6 cellular contexts compared by ENCODE assay signal in genomic region chr11:62671272-62671603, GRCh38. TPM values are rescaled to one million over a fixed set of nuclear protein-coding genes. Genes with fewer than 3 reads are reported as not detected.
DNase-seq lines count a peak whose midpoint lies in the region; ATAC-seq, FAIRE-seq and TF ChIP-seq lines count a peak whose summit lies in the region.

No MANE protein-coding gene starts in this region.

- no peak for TF ChIP-seq RAD21 in HepG2 (CRISPR knock-in tag; IDR thresholded peaks at IDR 0.05)

- intact Hi-C loops in activated B cell treated with CpG ODN at 0.5 μM for 24 hours (cut with micrococcal nuclease) (loop anchor here (1.0 to 5.0 kb wide), 4 partner anchors 8 to 171 kb away; partner anchors contain the start of genes INTS5, TTC9C and UBXN1), HepG2 (cut with micrococcal nuclease; ENCODE audit: unreplicated experiment) (no loop called here)

- in situ Hi-C loops in HepG2 (cut with HindIII; ENCODE audit: extremely low pct_ligation_motif_present, low pct_unique_long_range_greater_than_20kb), result no loop called here

- H3K79me2 ChIP-seq in HepG2 (ENCODE audit: insufficient read depth, low read length), result peaks cover 37% of the 10 kb centered on the region

- peak overlapping the region; percentile 98 for H3K27ac Mint-ChIP-seq in activated B cell treated with CpG ODN at 0.5 μM for 24 hours

- TF ChIP-seq CTCF in activated B cell treated with CpG ODN at 0.5 μM for 24 hours (IDR thresholded peaks at IDR 0.05), result no peak
- TF ChIP-seq CTCF in HepG2 (CRISPR knock-in tag; IDR thresholded peaks at IDR 0.05), result no peak

- H4K20me1 ChIP-seq in HepG2 (ENCODE audit: insufficient read depth, low read length), result no peaks in the 10 kb centered on the region; the same call in none of the 2 replicates

- no peaks in the 10 kb centered on the region for H3K9me3 Mint-ChIP-seq in activated B cell treated with CpG ODN at 0.5 μM for 24 hours

- POLR2A ChIA-PET in activated B cell treated with CpG ODN at 0.5 μM for 24 hours (lab: Charles Lee) (interaction anchor here (0.6 to 12.8 kb wide), 33 partner anchors 8 to 246 kb away, joined by 3 to 400 read pairs (median 8); partner anchors contain the start of genes B3GAT3, BSCL2, EEF1G and GANAB), HepG2 (lab: Yijun Ruan, JAX) (interaction anchor here (0.9 to 6.6 kb wide), 30 partner anchors 8 to 247 kb away, joined by 3 to 53 read pairs (median 6); partner anchors contain the start of genes AHNAK, B3GAT3, EEF1G and GANAB)

- no peaks in the 10 kb centered on the region for H3K27me3 Mint-ChIP-seq in activated B cell treated with CpG ODN at 0.5 μM for 24 hours

- CTCF ChIA-PET in activated B cell treated with CpG ODN at 0.5 μM for 24 hours (lab: Charles Lee) (interaction anchor here (1.0 to 1.1 kb wide), 2 partner anchors 79 to 115 kb away, joined by 3 read pairs; no protein-coding TSS in a partner anchor), HepG2 (lab: Yijun Ruan, JAX; ENCODE audit: low intra/inter-chr PET ratio, low total read pairs) (no interaction called here)

- TSS peak; percentile 61 for BruUV-seq in HepG2 (replicated peaks; lab: Mats Ljungman, UMichigan)

- no peaks in the 10 kb centered on the region for H3K9me3 ChIP-seq in HepG2 (ENCODE audit: low read length)

- WGBS in HepG2 (ENCODE audit: low lambda C conversion rate), result 4% methylated on average over 15 of the region's 17 CpGs

- peaks cover 0 to 15% of the 10 kb centered on the region in 2 experiments; a peak in 2 of 5 replicates for H3K36me3 ChIP-seq in HepG2 (replicated peaks in 1 of 2; ENCODE audit: control insufficient read depth in 1 of 2, insufficient read depth in 2 of 2, low read length in 2 of 2)

- peak overlapping the region; percentile 76 for H3K4me2 ChIP-seq in HepG2 (ENCODE audit: low read depth, low read length)

- no peak for FAIRE-seq in HepG2 (lab: Jason Lieb, UNC)

- H3K4me3 Mint-ChIP-seq in activated B cell treated with CpG ODN at 0.5 μM for 24 hours, result peak overlapping the region; percentile 100

- H3K27ac ChIP-seq in HepG2 (ENCODE audit: extremely low read length, insufficient read depth, low read length), result peak overlapping the region; percentile 90

- peaks cover 48% of the 10 kb centered on the region for H3K36me3 Mint-ChIP-seq in activated B cell treated with CpG ODN at 0.5 μM for 24 hours (ENCODE audit: low read depth)

- H2AFZ ChIP-seq in HepG2 (ENCODE audit: low read length), result peak overlapping the region; percentile 80

- H3K4me3 ChIP-seq in HepG2 (replicated peaks in 1 of 3; ENCODE audit: insufficient read depth in 1 of 3, low read depth in 2 of 3, low read length in 3 of 3), result peak overlapping the region; percentile 76 to 98 (median 91)

- H3K4me1 ChIP-seq in HepG2 (ENCODE audit: insufficient read depth, low read length), result peaks cover 65% of the 10 kb centered on the region

- peak; percentile 85 for DNase-seq in NCI-H510A treated with DMSO at 0.1 percent for 48 hours (lab: John Stamatoyannopoulos, UW)
- no peak for DNase-seq in NCI-H510A (lab: John Stamatoyannopoulos, UW)
- DNase-seq in activated B cell treated with CpG ODN at 0.5 μM for 24 hours, result no peak
- DNase-seq in HepG2 (ENCODE audit: low spot score), result no peak
- no peak for DNase-seq in epidermal melanocyte (ENCODE audit: insufficient read length, low spot score)
- DNase-seq in activated CD8-positive, alpha-beta memory T cell treated with anti-CD3 and anti-CD28 coated beads, Interleukin-2, amount 50 U/mL, for 48 hours, result no peak

- H3K27me3 ChIP-seq in HepG2 (ENCODE audit: control insufficient read depth in 1 of 2, insufficient read depth in 2 of 2, low read length in 2 of 2), result no peaks in the 10 kb centered on the region; a peak in 1 of 5 replicates

- no peak for TF ChIP-seq POLR2A in HepG2 (IDR thresholded peaks at IDR 0.05; ENCODE audit: insufficient read depth in 1 of 2, low read depth in 2 of 2, low read length in 2 of 2)

- TF ChIP-seq EP300 in HepG2 (IDR thresholded peaks at IDR 0.05; ENCODE audit: low read depth in 2 of 2, low read length in 2 of 2) (no peak; a peak in 1 of 4 replicates), HepG2 (CRISPR knock-in tag; IDR thresholded peaks at IDR 0.05; ENCODE audit: borderline replicate concordance) (no peak)

- H3K9ac ChIP-seq in HepG2 (ENCODE audit: insufficient read depth, low read depth, low read length), result peak overlapping the region; percentile 96

- peak; percentile 14 for ATAC-seq in activated B cell treated with CpG ODN at 0.5 μM for 24 hours (ENCODE audit: low read depth)
- peak; percentile 22 for ATAC-seq in HepG2

- peaks cover 63% of the 10 kb centered on the region for H3K4me1 Mint-ChIP-seq in activated B cell treated with CpG ODN at 0.5 μM for 24 hours

RNA-seq across cellular contexts. Expression of gene UQCC3, which starts 0.2 kb away (rescaled TPM):
- 8.3 and 9.4 TPM in 2 replicates for total RNA-seq in activated B cell treated with CpG ODN at 0.5 μM for 24 hours
- total RNA-seq in HepG2 (2016; rRNA removed; fragmentation: Illumina TruSeq; extraction: Trizol), result 12.1 and 16.0 TPM in 2 replicates
- total RNA-seq in HepG2 (2016; cell fraction: cytosol; rRNA removed; fragmentation: Illumina TruSeq; extraction: Trizol; ENCODE audit: low read depth), result 18.2 and 29.1 TPM in 2 replicates
- total RNA-seq in HepG2 (2016; cell fraction: insoluble cytoplasmic fraction; rRNA removed; fragmentation: Illumina TruSeq; extraction: Trizol), result 14.4 and 17.9 TPM in 2 replicates
- 19.9 and 27.2 TPM in 2 replicates for total RNA-seq in HepG2 (2016; cell fraction: membrane; rRNA removed; fragmentation: Illumina TruSeq; extraction: Trizol)
- 8.7 and 10.5 TPM in 2 replicates for total RNA-seq in HepG2 (2016; cell fraction: nucleus; rRNA removed; fragmentation: Illumina TruSeq; extraction: Trizol)
- polyA plus RNA-seq in HepG2 (2011; rRNA removed), result 7.7 and 8.4 TPM in 2 replicates
- polyA plus RNA-seq in HepG2 (2011; cell fraction: cytosol; rRNA removed), result 10.8 and 13.4 TPM in 2 replicates
- 3.8 and 4.2 TPM in 2 replicates for polyA plus RNA-seq in HepG2 (2011; cell fraction: nucleus; rRNA removed)
- polyA plus RNA-seq in HepG2 (2012), result 5.2 and 6.0 TPM in 2 replicates
- 18.1 and 34.3 TPM in 2 replicates for polyA plus RNA-seq in HepG2 (2016; cell fraction: cytosol; fragmentation: Illumina TruSeq; extraction: Trizol; ENCODE audit: low read depth)
- polyA plus RNA-seq in HepG2 (2016; cell fraction: insoluble cytoplasmic fraction; fragmentation: Illumina TruSeq; extraction: Trizol; ENCODE audit: low read depth), result 11.1 and 11.2 TPM in 2 replicates
- 16.8 and 24.0 TPM in 2 replicates for polyA plus RNA-seq in HepG2 (2016; cell fraction: membrane; fragmentation: Illumina TruSeq; extraction: Trizol; ENCODE audit: low read depth)
- 11.6 and 12.8 TPM in 2 replicates for polyA plus RNA-seq in HepG2 (2016; cell fraction: nucleus; fragmentation: Illumina TruSeq; extraction: Trizol; ENCODE audit: insufficient read depth, low read depth)
- 3.1 and 9.7 TPM in 2 replicates for polyA minus RNA-seq in HepG2 (2011; rRNA and poly(A)+ RNA removed; ENCODE audit: low replicate concordance)
- 2.2 and 2.3 TPM in 2 replicates for polyA minus RNA-seq in HepG2 (2011; cell fraction: cytosol; rRNA and poly(A)+ RNA removed)
- polyA minus RNA-seq in HepG2 (2011; cell fraction: nucleus; rRNA and poly(A)+ RNA removed), result 2.2 and 4.0 TPM in 2 replicates

RNA-seq across cellular contexts. Expression of gene LBHD1, which starts 0.8 kb away (rescaled TPM):
- total RNA-seq in activated B cell treated with CpG ODN at 0.5 μM for 24 hours (19.1 and 24.9 TPM in 2 replicates), HepG2 (2016; rRNA removed; fragmentation: Illumina TruSeq; extraction: Trizol) (1.4 and 3.7 TPM in 2 replicates)
- total RNA-seq in HepG2 (2016; cell fraction: cytosol; rRNA removed; fragmentation: Illumina TruSeq; extraction: Trizol; ENCODE audit: low read depth), result 0.53 and 0.81 TPM in 2 replicates
- total RNA-seq in HepG2 (2016; cell fraction: insoluble cytoplasmic fraction; rRNA removed; fragmentation: Illumina TruSeq; extraction: Trizol), result 1.00 and 3.4 TPM in 2 replicates
- 1.1 and 1.6 TPM in 2 replicates for total RNA-seq in HepG2 (2016; cell fraction: membrane; rRNA removed; fragmentation: Illumina TruSeq; extraction: Trizol)
- total RNA-seq in HepG2 (2016; cell fraction: nucleus; rRNA removed; fragmentation: Illumina TruSeq; extraction: Trizol), result 6.2 and 8.7 TPM in 2 replicates
- 3.2 and 3.6 TPM in 2 replicates for polyA plus RNA-seq in HepG2 (2011; rRNA removed)
- polyA plus RNA-seq in HepG2 (2011; cell fraction: cytosol; rRNA removed), result 1.4 and 1.6 TPM in 2 replicates
- polyA plus RNA-seq in HepG2 (2011; cell fraction: nucleus; rRNA removed), result 9.9 and 12.9 TPM in 2 replicates
- 1.5 and 2.4 TPM in 2 replicates for polyA plus RNA-seq in HepG2 (2012)
- polyA plus RNA-seq in HepG2 (2016; cell fraction: cytosol; fragmentation: Illumina TruSeq; extraction: Trizol; ENCODE audit: low read depth), result 0.57 and 0.60 TPM in 2 replicates
- 1.5 and 1.7 TPM in 2 replicates for polyA plus RNA-seq in HepG2 (2016; cell fraction: insoluble cytoplasmic fraction; fragmentation: Illumina TruSeq; extraction: Trizol; ENCODE audit: low read depth)
- polyA plus RNA-seq in HepG2 (2016; cell fraction: membrane; fragmentation: Illumina TruSeq; extraction: Trizol; ENCODE audit: low read depth), result 0.63 and 1.1 TPM in 2 replicates
- 14.4 and 15.0 TPM in 2 replicates for polyA plus RNA-seq in HepG2 (2016; cell fraction: nucleus; fragmentation: Illumina TruSeq; extraction: Trizol; ENCODE audit: insufficient read depth, low read depth)
- polyA minus RNA-seq in HepG2 (2011; rRNA and poly(A)+ RNA removed; ENCODE audit: low replicate concordance), result 2.8 and 22.4 TPM in 2 replicates
- 1.4 TPM in 1 of 2 replicates, not detected in the other for polyA minus RNA-seq in HepG2 (2011; cell fraction: cytosol; rRNA and poly(A)+ RNA removed)
- polyA minus RNA-seq in HepG2 (2011; cell fraction: nucleus; rRNA and poly(A)+ RNA removed), result 9.1 and 10.4 TPM in 2 replicates

RNA-seq across cellular contexts. Expression of gene CSKMT, which starts 6.1 kb away (rescaled TPM):
- total RNA-seq in activated B cell treated with CpG ODN at 0.5 μM for 24 hours (50.5 and 52.1 TPM in 2 replicates), HepG2 (2016; rRNA removed; fragmentation: Illumina TruSeq; extraction: Trizol) (9.9 and 31.8 TPM in 2 replicates)
- total RNA-seq in HepG2 (2016; cell fraction: cytosol; rRNA removed; fragmentation: Illumina TruSeq; extraction: Trizol; ENCODE audit: low read depth), result 286 and 306 TPM in 2 replicates
- 11.3 and 30.0 TPM in 2 replicates for total RNA-seq in HepG2 (2016; cell fraction: insoluble cytoplasmic fraction; rRNA removed; fragmentation: Illumina TruSeq; extraction: Trizol)
- 58.2 and 65.0 TPM in 2 replicates for total RNA-seq in HepG2 (2016; cell fraction: membrane; rRNA removed; fragmentation: Illumina TruSeq; extraction: Trizol)
- total RNA-seq in HepG2 (2016; cell fraction: nucleus; rRNA removed; fragmentation: Illumina TruSeq; extraction: Trizol), result 63.6 and 74.4 TPM in 2 replicates
- polyA plus RNA-seq in HepG2 (2011; rRNA removed), result 7.6 and 9.8 TPM in 2 replicates
- polyA plus RNA-seq in HepG2 (2011; cell fraction: cytosol; rRNA removed), result 8.3 and 12.4 TPM in 2 replicates
- polyA plus RNA-seq in HepG2 (2011; cell fraction: nucleus; rRNA removed), result 22.1 and 23.0 TPM in 2 replicates
- polyA plus RNA-seq in HepG2 (2012), result 7.5 and 10.7 TPM in 2 replicates
- polyA plus RNA-seq in HepG2 (2016; cell fraction: cytosol; fragmentation: Illumina TruSeq; extraction: Trizol; ENCODE audit: low read depth), result 15.4 and 18.0 TPM in 2 replicates
- 4.0 and 4.7 TPM in 2 replicates for polyA plus RNA-seq in HepG2 (2016; cell fraction: insoluble cytoplasmic fraction; fragmentation: Illumina TruSeq; extraction: Trizol; ENCODE audit: low read depth)
- 8.7 and 12.0 TPM in 2 replicates for polyA plus RNA-seq in HepG2 (2016; cell fraction: membrane; fragmentation: Illumina TruSeq; extraction: Trizol; ENCODE audit: low read depth)
- 23.0 and 27.3 TPM in 2 replicates for polyA plus RNA-seq in HepG2 (2016; cell fraction: nucleus; fragmentation: Illumina TruSeq; extraction: Trizol; ENCODE audit: insufficient read depth, low read depth)
- polyA minus RNA-seq in HepG2 (2011; rRNA and poly(A)+ RNA removed; ENCODE audit: low replicate concordance), result 38.2 and 71.6 TPM in 2 replicates
- polyA minus RNA-seq in HepG2 (2011; cell fraction: cytosol; rRNA and poly(A)+ RNA removed), result 65.8 and 78.1 TPM in 2 replicates
- polyA minus RNA-seq in HepG2 (2011; cell fraction: nucleus; rRNA and poly(A)+ RNA removed), result 52.0 and 83.9 TPM in 2 replicates

RNA-seq across cellular contexts. Expression of gene C11orf98, which starts 6.2 kb away (rescaled TPM):
- total RNA-seq in activated B cell treated with CpG ODN at 0.5 μM for 24 hours (107 and 120 TPM in 2 replicates), HepG2 (2016; rRNA removed; fragmentation: Illumina TruSeq; extraction: Trizol) (91.8 and 109 TPM in 2 replicates)
- 79.2 and 81.2 TPM in 2 replicates for total RNA-seq in HepG2 (2016; cell fraction: cytosol; rRNA removed; fragmentation: Illumina TruSeq; extraction: Trizol; ENCODE audit: low read depth)
- total RNA-seq in HepG2 (2016; cell fraction: insoluble cytoplasmic fraction; rRNA removed; fragmentation: Illumina TruSeq; extraction: Trizol), result 91.1 and 109 TPM in 2 replicates
- 66.8 and 76.4 TPM in 2 replicates for total RNA-seq in HepG2 (2016; cell fraction: membrane; rRNA removed; fragmentation: Illumina TruSeq; extraction: Trizol)
- total RNA-seq in HepG2 (2016; cell fraction: nucleus; rRNA removed; fragmentation: Illumina TruSeq; extraction: Trizol), result 45.9 TPM in 2 replicates
- 30.4 and 40.9 TPM in 2 replicates for polyA plus RNA-seq in HepG2 (2011; rRNA removed)
- polyA plus RNA-seq in HepG2 (2011; cell fraction: cytosol; rRNA removed), result 41.3 and 44.4 TPM in 2 replicates
- 23.7 and 24.0 TPM in 2 replicates for polyA plus RNA-seq in HepG2 (2011; cell fraction: nucleus; rRNA removed)
- 45.7 and 50.5 TPM in 2 replicates for polyA plus RNA-seq in HepG2 (2012)
- polyA plus RNA-seq in HepG2 (2016; cell fraction: cytosol; fragmentation: Illumina TruSeq; extraction: Trizol; ENCODE audit: low read depth), result 117 TPM in 2 replicates
- 161 and 169 TPM in 2 replicates for polyA plus RNA-seq in HepG2 (2016; cell fraction: insoluble cytoplasmic fraction; fragmentation: Illumina TruSeq; extraction: Trizol; ENCODE audit: low read depth)
- polyA plus RNA-seq in HepG2 (2016; cell fraction: membrane; fragmentation: Illumina TruSeq; extraction: Trizol; ENCODE audit: low read depth), result 83.4 and 92.9 TPM in 2 replicates
- 117 and 119 TPM in 2 replicates for polyA plus RNA-seq in HepG2 (2016; cell fraction: nucleus; fragmentation: Illumina TruSeq; extraction: Trizol; ENCODE audit: insufficient read depth, low read depth)
- 3.7 and 10.5 TPM in 2 replicates for polyA minus RNA-seq in HepG2 (2011; rRNA and poly(A)+ RNA removed; ENCODE audit: low replicate concordance)
- polyA minus RNA-seq in HepG2 (2011; cell fraction: cytosol; rRNA and poly(A)+ RNA removed), result 3.7 and 7.3 TPM in 2 replicates
- 2.6 and 10.4 TPM in 2 replicates for polyA minus RNA-seq in HepG2 (2011; cell fraction: nucleus; rRNA and poly(A)+ RNA removed)

RNA-seq across cellular contexts. Expression of gene UBXN1, which starts 7.6 kb away (rescaled TPM):
- total RNA-seq in activated B cell treated with CpG ODN at 0.5 μM for 24 hours (204 and 205 TPM in 2 replicates), HepG2 (2016; rRNA removed; fragmentation: Illumina TruSeq; extraction: Trizol) (52.4 and 58.9 TPM in 2 replicates)
- 25.0 and 28.4 TPM in 2 replicates for total RNA-seq in HepG2 (2016; cell fraction: cytosol; rRNA removed; fragmentation: Illumina TruSeq; extraction: Trizol; ENCODE audit: low read depth)
- total RNA-seq in HepG2 (2016; cell fraction: insoluble cytoplasmic fraction; rRNA removed; fragmentation: Illumina TruSeq; extraction: Trizol), result 56.1 and 62.3 TPM in 2 replicates
- total RNA-seq in HepG2 (2016; cell fraction: membrane; rRNA removed; fragmentation: Illumina TruSeq; extraction: Trizol), result 40.8 and 41.9 TPM in 2 replicates
- 27.3 and 31.1 TPM in 2 replicates for total RNA-seq in HepG2 (2016; cell fraction: nucleus; rRNA removed; fragmentation: Illumina TruSeq; extraction: Trizol)
- 47.1 and 47.5 TPM in 2 replicates for polyA plus RNA-seq in HepG2 (2011; rRNA removed)
- 59.8 and 76.4 TPM in 2 replicates for polyA plus RNA-seq in HepG2 (2011; cell fraction: cytosol; rRNA removed)
- 80.0 and 89.1 TPM in 2 replicates for polyA plus RNA-seq in HepG2 (2011; cell fraction: nucleus; rRNA removed)
- polyA plus RNA-seq in HepG2 (2012), result 44.4 and 52.5 TPM in 2 replicates
- 36.1 and 38.7 TPM in 2 replicates for polyA plus RNA-seq in HepG2 (2016; cell fraction: cytosol; fragmentation: Illumina TruSeq; extraction: Trizol; ENCODE audit: low read depth)
- 75.2 and 76.6 TPM in 2 replicates for polyA plus RNA-seq in HepG2 (2016; cell fraction: insoluble cytoplasmic fraction; fragmentation: Illumina TruSeq; extraction: Trizol; ENCODE audit: low read depth)
- polyA plus RNA-seq in HepG2 (2016; cell fraction: membrane; fragmentation: Illumina TruSeq; extraction: Trizol; ENCODE audit: low read depth), result 44.4 and 47.0 TPM in 2 replicates
- 73.9 and 74.6 TPM in 2 replicates for polyA plus RNA-seq in HepG2 (2016; cell fraction: nucleus; fragmentation: Illumina TruSeq; extraction: Trizol; ENCODE audit: insufficient read depth, low read depth)
- 28.1 and 56.9 TPM in 2 replicates for polyA minus RNA-seq in HepG2 (2011; rRNA and poly(A)+ RNA removed; ENCODE audit: low replicate concordance)
- polyA minus RNA-seq in HepG2 (2011; cell fraction: cytosol; rRNA and poly(A)+ RNA removed), result 21.0 and 25.1 TPM in 2 replicates
- polyA minus RNA-seq in HepG2 (2011; cell fraction: nucleus; rRNA and poly(A)+ RNA removed), result 22.1 and 24.7 TPM in 2 replicates
